In the genomic region with DNA sequence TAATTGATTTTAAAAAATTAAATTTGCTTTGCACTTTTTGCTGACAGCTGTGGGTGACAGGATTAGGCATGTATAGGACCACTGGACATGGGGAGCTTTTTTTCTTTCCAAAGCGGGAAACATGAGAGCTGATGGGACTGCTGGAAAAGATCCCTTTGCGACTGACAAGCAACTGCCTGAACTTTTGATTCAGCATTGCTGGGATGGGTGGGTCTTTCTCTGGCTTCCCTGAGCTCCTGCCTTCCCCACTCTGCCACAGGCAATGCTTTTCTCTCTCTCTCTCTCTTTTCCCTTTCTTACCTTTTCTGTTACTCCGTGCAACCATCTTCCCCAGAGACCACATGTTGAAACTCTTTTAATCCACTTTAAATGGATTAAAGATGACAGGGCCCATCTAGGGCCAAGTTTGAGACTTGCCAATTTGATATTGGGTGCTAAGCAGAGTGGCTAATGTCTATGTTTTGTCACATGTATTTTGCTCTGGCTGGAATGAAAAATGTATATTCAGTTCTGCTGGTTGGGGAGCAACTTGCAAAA, we compare ENCODE assay signal across 2 cellular contexts.
TF ChIP-seq lines count a peak whose summit lies in the region.

No MANE protein-coding gene starts in this region.

TF ChIP-seq in WTC11, 78 proteins besides CTCF, POLR2A, EP300 and RAD21 (continued from another document):
- TF ChIP-seq, protein P1, sequence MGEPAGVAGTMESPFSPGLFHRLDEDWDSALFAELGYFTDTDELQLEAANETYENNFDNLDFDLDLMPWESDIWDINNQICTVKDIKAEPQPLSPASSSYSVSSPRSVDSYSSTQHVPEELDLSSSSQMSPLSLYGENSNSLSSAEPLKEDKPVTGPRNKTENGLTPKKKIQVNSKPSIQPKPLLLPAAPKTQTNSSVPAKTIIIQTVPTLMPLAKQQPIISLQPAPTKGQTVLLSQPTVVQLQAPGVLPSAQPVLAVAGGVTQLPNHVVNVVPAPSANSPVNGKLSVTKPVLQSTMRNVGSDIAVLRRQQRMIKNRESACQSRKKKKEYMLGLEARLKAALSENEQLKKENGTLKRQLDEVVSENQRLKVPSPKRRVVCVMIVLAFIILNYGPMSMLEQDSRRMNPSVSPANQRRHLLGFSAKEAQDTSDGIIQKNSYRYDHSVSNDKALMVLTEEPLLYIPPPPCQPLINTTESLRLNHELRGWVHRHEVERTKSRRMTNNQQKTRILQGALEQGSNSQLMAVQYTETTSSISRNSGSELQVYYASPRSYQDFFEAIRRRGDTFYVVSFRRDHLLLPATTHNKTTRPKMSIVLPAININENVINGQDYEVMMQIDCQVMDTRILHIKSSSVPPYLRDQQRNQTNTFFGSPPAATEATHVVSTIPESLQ (CRISPR knock-in tag; IDR thresholded peaks at IDR 0.05) = no peak
- TF ChIP-seq CREM (CRISPR knock-in tag; IDR thresholded peaks at IDR 0.05) (no peak), ZNF317 (CRISPR knock-in tag; IDR thresholded peaks at IDR 0.05; ENCODE audit: borderline replicate concordance, low read depth) (no peak), ELF4 (CRISPR knock-in tag; IDR thresholded peaks at IDR 0.05; ENCODE audit: low read depth) (no peak), GTF2I (CRISPR knock-in tag; conservative IDR thresholded peaks at IDR 0.05) (no peak), ZNF263 (CRISPR knock-in tag; IDR thresholded peaks at IDR 0.05; ENCODE audit: low read depth) (no peak), NFATC4 (CRISPR knock-in tag; IDR thresholded peaks at IDR 0.05) (no peak), RELA (CRISPR knock-in tag; IDR thresholded peaks at IDR 0.05; ENCODE audit: borderline replicate concordance) (no peak), ZNF423 (CRISPR knock-in tag; IDR thresholded peaks at IDR 0.05) (no peak), NFE2L1 (CRISPR knock-in tag; IDR thresholded peaks at IDR 0.05) (no peak), SMAD3 (CRISPR knock-in tag; IDR thresholded peaks at IDR 0.05; ENCODE audit: borderline replicate concordance) (no peak)
- TF ChIP-seq, protein P2, sequence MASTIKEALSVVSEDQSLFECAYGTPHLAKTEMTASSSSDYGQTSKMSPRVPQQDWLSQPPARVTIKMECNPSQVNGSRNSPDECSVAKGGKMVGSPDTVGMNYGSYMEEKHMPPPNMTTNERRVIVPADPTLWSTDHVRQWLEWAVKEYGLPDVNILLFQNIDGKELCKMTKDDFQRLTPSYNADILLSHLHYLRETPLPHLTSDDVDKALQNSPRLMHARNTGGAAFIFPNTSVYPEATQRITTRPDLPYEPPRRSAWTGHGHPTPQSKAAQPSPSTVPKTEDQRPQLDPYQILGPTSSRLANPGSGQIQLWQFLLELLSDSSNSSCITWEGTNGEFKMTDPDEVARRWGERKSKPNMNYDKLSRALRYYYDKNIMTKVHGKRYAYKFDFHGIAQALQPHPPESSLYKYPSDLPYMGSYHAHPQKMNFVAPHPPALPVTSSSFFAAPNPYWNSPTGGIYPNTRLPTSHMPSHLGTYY (CRISPR knock-in tag; IDR thresholded peaks at IDR 0.05) = no peak
- TF ChIP-seq, protein P3, sequence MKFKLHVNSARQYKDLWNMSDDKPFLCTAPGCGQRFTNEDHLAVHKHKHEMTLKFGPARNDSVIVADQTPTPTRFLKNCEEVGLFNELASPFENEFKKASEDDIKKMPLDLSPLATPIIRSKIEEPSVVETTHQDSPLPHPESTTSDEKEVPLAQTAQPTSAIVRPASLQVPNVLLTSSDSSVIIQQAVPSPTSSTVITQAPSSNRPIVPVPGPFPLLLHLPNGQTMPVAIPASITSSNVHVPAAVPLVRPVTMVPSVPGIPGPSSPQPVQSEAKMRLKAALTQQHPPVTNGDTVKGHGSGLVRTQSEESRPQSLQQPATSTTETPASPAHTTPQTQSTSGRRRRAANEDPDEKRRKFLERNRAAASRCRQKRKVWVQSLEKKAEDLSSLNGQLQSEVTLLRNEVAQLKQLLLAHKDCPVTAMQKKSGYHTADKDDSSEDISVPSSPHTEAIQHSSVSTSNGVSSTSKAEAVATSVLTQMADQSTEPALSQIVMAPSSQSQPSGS (CRISPR knock-in tag; IDR thresholded peaks at IDR 0.05; ENCODE audit: borderline replicate concordance, low read depth) = no peak
- TF ChIP-seq, protein P4, sequence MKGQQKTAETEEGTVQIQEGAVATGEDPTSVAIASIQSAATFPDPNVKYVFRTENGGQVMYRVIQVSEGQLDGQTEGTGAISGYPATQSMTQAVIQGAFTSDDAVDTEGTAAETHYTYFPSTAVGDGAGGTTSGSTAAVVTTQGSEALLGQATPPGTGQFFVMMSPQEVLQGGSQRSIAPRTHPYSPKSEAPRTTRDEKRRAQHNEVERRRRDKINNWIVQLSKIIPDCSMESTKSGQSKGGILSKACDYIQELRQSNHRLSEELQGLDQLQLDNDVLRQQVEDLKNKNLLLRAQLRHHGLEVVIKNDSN (CRISPR knock-in tag; IDR thresholded peaks at IDR 0.05) = no peak

TF ChIP-seq in SK-N-SH, 30 proteins besides CTCF, POLR2A, EP300 and RAD21 (continued from another document):
- TF ChIP-seq TEAD4 (IDR thresholded peaks at IDR 0.05; ENCODE audit: borderline replicate concordance, insufficient read depth) (no peak), FOSL2 (IDR thresholded peaks at IDR 0.05; ENCODE audit: borderline replicate concordance, low read depth) (no peak), ELF1 (IDR thresholded peaks at IDR 0.05) (no peak), TAF1 (IDR thresholded peaks at IDR 0.05; ENCODE audit: borderline replicate concordance, low read depth, low read length) (no peak), JUND (IDR thresholded peaks at IDR 0.05) (no peak), GATA2 (CRISPR knock-in tag; IDR thresholded peaks at IDR 0.05) (no peak)
- TF ChIP-seq, protein P5, sequence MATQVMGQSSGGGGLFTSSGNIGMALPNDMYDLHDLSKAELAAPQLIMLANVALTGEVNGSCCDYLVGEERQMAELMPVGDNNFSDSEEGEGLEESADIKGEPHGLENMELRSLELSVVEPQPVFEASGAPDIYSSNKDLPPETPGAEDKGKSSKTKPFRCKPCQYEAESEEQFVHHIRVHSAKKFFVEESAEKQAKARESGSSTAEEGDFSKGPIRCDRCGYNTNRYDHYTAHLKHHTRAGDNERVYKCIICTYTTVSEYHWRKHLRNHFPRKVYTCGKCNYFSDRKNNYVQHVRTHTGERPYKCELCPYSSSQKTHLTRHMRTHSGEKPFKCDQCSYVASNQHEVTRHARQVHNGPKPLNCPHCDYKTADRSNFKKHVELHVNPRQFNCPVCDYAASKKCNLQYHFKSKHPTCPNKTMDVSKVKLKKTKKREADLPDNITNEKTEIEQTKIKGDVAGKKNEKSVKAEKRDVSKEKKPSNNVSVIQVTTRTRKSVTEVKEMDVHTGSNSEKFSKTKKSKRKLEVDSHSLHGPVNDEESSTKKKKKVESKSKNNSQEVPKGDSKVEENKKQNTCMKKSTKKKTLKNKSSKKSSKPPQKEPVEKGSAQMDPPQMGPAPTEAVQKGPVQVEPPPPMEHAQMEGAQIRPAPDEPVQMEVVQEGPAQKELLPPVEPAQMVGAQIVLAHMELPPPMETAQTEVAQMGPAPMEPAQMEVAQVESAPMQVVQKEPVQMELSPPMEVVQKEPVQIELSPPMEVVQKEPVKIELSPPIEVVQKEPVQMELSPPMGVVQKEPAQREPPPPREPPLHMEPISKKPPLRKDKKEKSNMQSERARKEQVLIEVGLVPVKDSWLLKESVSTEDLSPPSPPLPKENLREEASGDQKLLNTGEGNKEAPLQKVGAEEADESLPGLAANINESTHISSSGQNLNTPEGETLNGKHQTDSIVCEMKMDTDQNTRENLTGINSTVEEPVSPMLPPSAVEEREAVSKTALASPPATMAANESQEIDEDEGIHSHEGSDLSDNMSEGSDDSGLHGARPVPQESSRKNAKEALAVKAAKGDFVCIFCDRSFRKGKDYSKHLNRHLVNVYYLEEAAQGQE (IDR thresholded peaks at IDR 0.05; ENCODE audit: low read depth, low read length) = no peak
- TF ChIP-seq, protein P6, sequence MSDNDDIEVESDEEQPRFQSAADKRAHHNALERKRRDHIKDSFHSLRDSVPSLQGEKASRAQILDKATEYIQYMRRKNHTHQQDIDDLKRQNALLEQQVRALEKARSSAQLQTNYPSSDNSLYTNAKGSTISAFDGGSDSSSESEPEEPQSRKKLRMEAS (IDR thresholded peaks at IDR 0.05; ENCODE audit: low read depth) = no peak
